ENCODE assay signal across 1 cellular context in genomic region chr2:61946661-61947060, GRCh38.
TF ChIP-seq lines count a peak whose summit lies in the region.

No MANE protein-coding gene starts in this region.

TF ChIP-seq in endothelial cell of umbilical vein, 7 proteins besides CTCF, POLR2A, EP300 and RAD21:
- TF ChIP-seq EZH2 (IDR thresholded peaks at IDR 0.05; ENCODE audit: borderline replicate concordance, low read depth, low read length, severe bottlenecking) (no peak), MYC (IDR thresholded peaks at IDR 0.05; ENCODE audit: low read depth, low read length) (no peak), GATA2 (IDR thresholded peaks at IDR 0.05; ENCODE audit: insufficient read depth, insufficient read length, low read depth, low read length) (no peak), JUN (IDR thresholded peaks at IDR 0.05; ENCODE audit: borderline replicate concordance, insufficient read depth, insufficient read length, low read depth) (no peak), POLR2AphosphoS5 (IDR thresholded peaks at IDR 0.05; ENCODE audit: insufficient read depth, low read depth, low read length) (no peak)
- TF ChIP-seq, protein P1, sequence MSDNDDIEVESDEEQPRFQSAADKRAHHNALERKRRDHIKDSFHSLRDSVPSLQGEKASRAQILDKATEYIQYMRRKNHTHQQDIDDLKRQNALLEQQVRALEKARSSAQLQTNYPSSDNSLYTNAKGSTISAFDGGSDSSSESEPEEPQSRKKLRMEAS (IDR thresholded peaks at IDR 0.05; ENCODE audit: insufficient read depth, insufficient read length): no peak
TF ChIP-seq in endothelial cell of umbilical vein: peak in this region for 0.
